ENCODE assay signal across 2 cellular contexts in genomic region chr12:21731144-21731543, GRCh38.
TF ChIP-seq lines count a peak whose summit lies in the region.

No MANE protein-coding gene starts in this region.

TF ChIP-seq in HepG2, 621 proteins besides CTCF, POLR2A, EP300 and RAD21 (continued from another document):
- TF ChIP-seq ARID4A (CRISPR knock-in tag; IDR thresholded peaks at IDR 0.05; ENCODE audit: borderline replicate concordance), result no peak
- TF ChIP-seq YY1 (IDR thresholded peaks at IDR 0.05; ENCODE audit: insufficient read depth, insufficient replicate concordance, low read depth, low read length), result no peak
- TF ChIP-seq SOX6 (IDR thresholded peaks at IDR 0.05), result no peak
- TF ChIP-seq SOX6 (CRISPR knock-in tag; IDR thresholded peaks at IDR 0.05), result no peak

TF ChIP-seq in SK-N-SH treated with all-trans-retinoic acid at 6 μM for 48 hours, 23 proteins besides CTCF, POLR2A, EP300 and RAD21 (continued from another document):
- TF ChIP-seq, protein P1, sequence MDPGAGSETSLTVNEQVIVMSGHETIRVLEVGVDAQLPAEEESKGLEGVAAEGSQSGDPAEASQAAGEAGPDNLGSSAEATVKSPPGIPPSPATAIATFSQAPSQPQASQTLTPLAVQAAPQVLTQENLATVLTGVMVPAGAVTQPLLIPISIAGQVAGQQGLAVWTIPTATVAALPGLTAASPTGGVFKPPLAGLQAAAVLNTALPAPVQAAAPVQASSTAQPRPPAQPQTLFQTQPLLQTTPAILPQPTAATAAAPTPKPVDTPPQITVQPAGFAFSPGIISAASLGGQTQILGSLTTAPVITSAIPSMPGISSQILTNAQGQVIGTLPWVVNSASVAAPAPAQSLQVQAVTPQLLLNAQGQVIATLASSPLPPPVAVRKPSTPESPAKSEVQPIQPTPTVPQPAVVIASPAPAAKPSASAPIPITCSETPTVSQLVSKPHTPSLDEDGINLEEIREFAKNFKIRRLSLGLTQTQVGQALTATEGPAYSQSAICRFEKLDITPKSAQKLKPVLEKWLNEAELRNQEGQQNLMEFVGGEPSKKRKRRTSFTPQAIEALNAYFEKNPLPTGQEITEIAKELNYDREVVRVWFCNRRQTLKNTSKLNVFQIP (CRISPR knock-in tag; IDR thresholded peaks at IDR 0.05; ENCODE audit: borderline replicate concordance, low read depth), result no peak
- no peak for TF ChIP-seq TOX (CRISPR knock-in tag; IDR thresholded peaks at IDR 0.05; ENCODE audit: borderline replicate concordance)
- TF ChIP-seq, protein P2, sequence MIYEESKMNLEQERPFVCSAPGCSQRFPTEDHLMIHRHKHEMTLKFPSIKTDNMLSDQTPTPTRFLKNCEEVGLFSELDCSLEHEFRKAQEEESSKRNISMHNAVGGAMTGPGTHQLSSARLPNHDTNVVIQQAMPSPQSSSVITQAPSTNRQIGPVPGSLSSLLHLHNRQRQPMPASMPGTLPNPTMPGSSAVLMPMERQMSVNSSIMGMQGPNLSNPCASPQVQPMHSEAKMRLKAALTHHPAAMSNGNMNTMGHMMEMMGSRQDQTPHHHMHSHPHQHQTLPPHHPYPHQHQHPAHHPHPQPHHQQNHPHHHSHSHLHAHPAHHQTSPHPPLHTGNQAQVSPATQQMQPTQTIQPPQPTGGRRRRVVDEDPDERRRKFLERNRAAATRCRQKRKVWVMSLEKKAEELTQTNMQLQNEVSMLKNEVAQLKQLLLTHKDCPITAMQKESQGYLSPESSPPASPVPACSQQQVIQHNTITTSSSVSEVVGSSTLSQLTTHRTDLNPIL (CRISPR knock-in tag; IDR thresholded peaks at IDR 0.05; ENCODE audit: low read depth), result no peak
